ENCODE assay signal across 11 cellular contexts in genomic region chr10:61986788-61987187, GRCh38.
DNase-seq lines count a peak whose midpoint lies in the region; ATAC-seq and TF ChIP-seq lines count a peak whose summit lies in the region.
"Had no signal": no experiment of that assay in that cellular context is flagged by ENCODE, and none has a peak within 500 bp of the region (broad histone marks: within the 10 kb centered on the region; RNA-seq: fewer than 3 reads in every experiment).

No MANE protein-coding gene starts in this region.

- H3K9me3 ChIP-seq in breast epithelium (no peaks in the 10 kb centered on the region), aorta (ENCODE audit: control insufficient read depth, low read length) (no peaks in the 10 kb centered on the region)
- H3K9me3 ChIP-seq: ovary had no signal

- TF ChIP-seq CTCF in breast epithelium (IDR thresholded peaks at IDR 0.05) = no peak
- no peak for TF ChIP-seq CTCF in MCF 10A (IDR thresholded peaks at IDR 0.05; ENCODE audit: unreplicated experiment)
- no peak for TF ChIP-seq CTCF in mesothelial cell of epicardium (IDR thresholded peaks at IDR 0.05; ENCODE audit: unreplicated experiment)

- H3K36me3 ChIP-seq in breast epithelium = no peaks in the 10 kb centered on the region
- H3K36me3 ChIP-seq in aorta (ENCODE audit: control insufficient read depth in 1 of 2, insufficient read depth in 2 of 2, low read length in 1 of 2) = peaks cover 0 to 3% of the 10 kb centered on the region in 2 donors
- H3K36me3 ChIP-seq: ovary had no signal

- in situ Hi-C loops in G401 (cut with HindIII; ENCODE audit: low sequenced_read_pairs) = no loop called here

- intact Hi-C loops in breast epithelium (cut with DNase I; ENCODE audit: low total_unique reads) = no loop called here
- intact Hi-C loops in MCF 10A (cut with micrococcal nuclease) = no loop called here
- intact Hi-C loops in aorta (cut with DNase I) = no loop called here

- POLR2A ChIA-PET in MCF 10A (lab: Yijun Ruan, JAX) = interaction anchor here (1.7 kb wide), 1 partner anchor 12 kb away, joined by 3 read pairs; no protein-coding TSS in a partner anchor

- H3K4me1 ChIP-seq in breast epithelium (no peaks in the 10 kb centered on the region), aorta (ENCODE audit: control insufficient read depth in 1 of 2, insufficient read depth in 2 of 2, low read length in 2 of 2) (no peaks in the 10 kb centered on the region)

- no peak for DNase-seq in breast epithelium (ENCODE audit: low spot score in 2 of 2)
- no peak for DNase-seq in MCF 10A (ENCODE audit: unreplicated experiment)
- DNase-seq in mesothelial cell of epicardium (ENCODE audit: low spot score in 2 of 2, unreplicated experiment in 2 of 2) = no peak
- no peak for DNase-seq in aorta
- DNase-seq in G401 (ENCODE audit: low spot score) = no peak
- DNase-seq: ovary; PC-3; stimulated activated CD4-positive, alpha-beta T cell treated with anti-CD3 and anti-CD28 coated beads, Interleukin-1b, Interleukin-23, amount 100 ng/mL, for 48 hours had no signal

- no peak for TF ChIP-seq POLR2A in breast epithelium (IDR thresholded peaks at IDR 0.05)

- H3K27ac Mint-ChIP-seq in MCF 10A (ENCODE audit: low read depth, unreplicated experiment) = no peak overlapping the region
- H3K27ac Mint-ChIP-seq in activated T-helper 17 cell treated with anti-CD3 and anti-CD28 coated beads, Interleukin-2, amount 50 U/mL, for 72 hours = peak overlapping the region; percentile 91
- H3K27ac Mint-ChIP-seq in mesothelial cell of epicardium = peak overlapping the region; percentile 4

- no peaks in the 10 kb centered on the region for H3K27me3 Mint-ChIP-seq in MCF 10A (ENCODE audit: insufficient read depth, unreplicated experiment)
- no peaks in the 10 kb centered on the region for H3K27me3 Mint-ChIP-seq in activated T-helper 17 cell treated with anti-CD3 and anti-CD28 coated beads, Interleukin-2, amount 50 U/mL, for 72 hours
- H3K27me3 Mint-ChIP-seq in mesothelial cell of epicardium (ENCODE audit: low read depth) = no peaks in the 10 kb centered on the region

- H3K27ac ChIP-seq in breast epithelium (peak overlapping the region; percentile 26 to 46), aorta (ENCODE audit: low read depth in 1 of 2, low read length in 2 of 2) (peak overlapping the region; percentile 7 to 67)
- H3K27ac ChIP-seq: ovary had no signal

- 79 to 87% methylated on average over 4 of the region's 4 CpGs for WGBS in aorta, 2 donors

- no peak for ATAC-seq in activated T-helper 17 cell treated with anti-CD3 and anti-CD28 coated beads, Interleukin-2, amount 50 U/mL, for 72 hours (replicated peaks)
- ATAC-seq in aorta (ENCODE audit: low FRiP score) (no peak), GM21528 (IDR thresholded peaks at IDR 0.05; ENCODE audit: low FRiP score, unreplicated experiment) (no peak), HG02571 (IDR thresholded peaks at IDR 0.05; ENCODE audit: unreplicated experiment) (no peak)
- ATAC-seq: PC-3 had no signal

- no peaks in the 10 kb centered on the region for H3K27me3 ChIP-seq in breast epithelium
- no peaks in the 10 kb centered on the region for H3K27me3 ChIP-seq in aorta (ENCODE audit: control insufficient read depth in 1 of 2, insufficient read depth in 2 of 2, low read length in 1 of 2)
- H3K27me3 ChIP-seq: ovary had no signal

- H3K36me3 Mint-ChIP-seq in MCF 10A (ENCODE audit: insufficient read depth, unreplicated experiment) (peaks cover 5% of the 10 kb centered on the region), mesothelial cell of epicardium (peaks cover 13% of the 10 kb centered on the region)
- H3K36me3 Mint-ChIP-seq in activated T-helper 17 cell treated with anti-CD3 and anti-CD28 coated beads, Interleukin-2, amount 50 U/mL, for 72 hours (ENCODE audit: low read depth) = peaks cover 74% of the 10 kb centered on the region

- CTCF ChIA-PET in MCF 10A (lab: Yijun Ruan, JAX) = interaction anchor here (1.4 kb wide), 2 partner anchors 9 to 83 kb away, joined by 3 to 4 read pairs; no protein-coding TSS in a partner anchor

- BruUV-seq in MCF 10A (replicated peaks; lab: Mats Ljungman, UMichigan) = no TSS peak

- H3K4me3 ChIP-seq in breast epithelium (no peak overlapping the region), aorta (ENCODE audit: low read length in 2 of 2) (no peak overlapping the region)
- H3K4me3 ChIP-seq: ovary had no signal

- H3K9me3 Mint-ChIP-seq in MCF 10A (ENCODE audit: unreplicated experiment) = no peaks in the 10 kb centered on the region
- no peaks in the 10 kb centered on the region for H3K9me3 Mint-ChIP-seq in activated T-helper 17 cell treated with anti-CD3 and anti-CD28 coated beads, Interleukin-2, amount 50 U/mL, for 72 hours
- H3K9me3 Mint-ChIP-seq in mesothelial cell of epicardium = no peaks in the 10 kb centered on the region

- H3K4me3 Mint-ChIP-seq in MCF 10A (ENCODE audit: unreplicated experiment) (no peak overlapping the region), mesothelial cell of epicardium (no peak overlapping the region)
- peak overlapping the region; percentile 61 for H3K4me3 Mint-ChIP-seq in activated T-helper 17 cell treated with anti-CD3 and anti-CD28 coated beads, Interleukin-2, amount 50 U/mL, for 72 hours

- H3K4me1 Mint-ChIP-seq in MCF 10A (ENCODE audit: insufficient read depth, unreplicated experiment) (peaks cover 7% of the 10 kb centered on the region), mesothelial cell of epicardium (peaks cover 14% of the 10 kb centered on the region)
- peaks cover 50% of the 10 kb centered on the region for H3K4me1 Mint-ChIP-seq in activated T-helper 17 cell treated with anti-CD3 and anti-CD28 coated beads, Interleukin-2, amount 50 U/mL, for 72 hours
